Comparison of ENCODE assay signal across 1 cellular context in the genomic region with DNA sequence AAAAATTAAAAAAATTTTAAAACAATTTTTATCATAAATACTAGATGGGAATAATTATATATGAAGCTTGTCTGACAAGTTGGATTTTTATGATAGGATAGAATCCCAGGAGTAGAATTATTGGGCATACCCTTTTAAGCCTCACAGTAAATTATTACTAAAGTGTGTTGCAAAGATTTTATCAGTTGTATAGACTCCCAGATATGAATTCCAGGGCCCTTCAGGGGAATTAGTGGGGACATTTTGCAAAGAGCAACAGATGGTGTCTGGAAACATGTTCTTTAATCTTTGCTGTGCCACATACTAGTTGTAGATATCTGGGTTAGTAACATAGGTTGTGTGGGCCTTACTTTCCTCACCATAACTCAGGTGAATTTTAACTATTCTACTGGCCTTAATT.
TF ChIP-seq lines count a peak whose summit lies in the region.

No MANE protein-coding gene starts in this region.

TF ChIP-seq in GM12878, 131 proteins besides CTCF, POLR2A, EP300 and RAD21:
- TF ChIP-seq PAX5 (IDR thresholded peaks at IDR 0.05; ENCODE audit: borderline replicate concordance, low read depth, low read length), result no peak
- TF ChIP-seq SUZ12 (IDR thresholded peaks at IDR 0.05; ENCODE audit: unreplicated experiment), result no peak
- TF ChIP-seq CREB1 (IDR thresholded peaks at IDR 0.05; ENCODE audit: low read depth), result no peak
- no peak for TF ChIP-seq KAT2A (conservative IDR thresholded peaks at IDR 0.05; ENCODE audit: control insufficient read depth, low read depth, low read length)
- TF ChIP-seq TCF12 (IDR thresholded peaks at IDR 0.05; ENCODE audit: low read depth, low read length), result no peak
- TF ChIP-seq ZNF384 (IDR thresholded peaks at IDR 0.05; ENCODE audit: borderline replicate concordance, low read depth, low read length), result no peak
- TF ChIP-seq BMI1 (IDR thresholded peaks at IDR 0.05; ENCODE audit: borderline replicate concordance), result no peak
- TF ChIP-seq SIN3A (IDR thresholded peaks at IDR 0.05; ENCODE audit: low read depth, low read length), result no peak
- no peak for TF ChIP-seq YBX1 (IDR thresholded peaks at IDR 0.05)
- no peak for TF ChIP-seq HDAC2 (IDR thresholded peaks at IDR 0.05)
- no peak for TF ChIP-seq BACH1 (IDR thresholded peaks at IDR 0.05; ENCODE audit: borderline replicate concordance)
- TF ChIP-seq GATAD2B (conservative IDR thresholded peaks at IDR 0.05; ENCODE audit: low read depth), result no peak
- TF ChIP-seq RB1 (IDR thresholded peaks at IDR 0.05; ENCODE audit: borderline replicate concordance), result no peak
- TF ChIP-seq NFIC (IDR thresholded peaks at IDR 0.05; ENCODE audit: low read depth, low read length), result no peak
- TF ChIP-seq ZNF622 (IDR thresholded peaks at IDR 0.05), result no peak
- TF ChIP-seq CBX5 (IDR thresholded peaks at IDR 0.05; ENCODE audit: low read depth), result no peak
